Comparison of ENCODE assay signal across 12 cellular contexts in the genomic region with DNA sequence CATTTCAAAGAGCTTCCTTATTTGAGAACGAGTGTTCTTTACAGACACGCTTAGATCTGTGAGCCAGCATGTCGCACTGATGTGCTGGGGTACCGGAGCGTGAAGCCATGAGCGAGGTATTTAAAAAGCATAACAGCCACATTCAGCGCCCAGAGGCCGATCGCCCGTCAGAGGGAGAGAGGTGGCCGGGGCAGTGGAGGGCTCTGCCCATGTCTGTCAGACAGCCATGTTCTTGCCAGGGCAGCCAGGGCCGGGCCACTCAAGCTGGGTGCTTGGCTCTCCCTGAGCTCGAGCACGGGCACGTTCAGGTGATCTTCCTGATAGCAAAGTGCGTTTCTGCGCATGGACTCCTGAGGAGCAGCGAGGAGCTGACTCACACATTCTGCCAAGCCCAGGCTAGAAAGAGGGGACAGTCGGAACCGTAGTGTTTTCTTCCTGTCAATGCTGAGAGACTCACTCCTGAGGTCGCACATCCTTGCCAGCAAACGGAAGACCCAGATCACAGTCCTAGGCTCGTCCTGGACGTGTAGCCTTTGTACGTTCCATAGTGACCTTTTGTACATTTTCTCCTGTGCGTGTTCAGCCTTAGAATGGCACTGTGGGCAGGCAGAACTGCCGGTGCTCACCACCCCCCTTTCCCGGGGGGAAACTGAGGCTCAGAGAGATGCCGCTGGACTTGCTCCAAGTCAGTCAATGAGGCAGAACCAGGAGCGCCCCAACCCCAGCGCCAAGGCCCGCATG.
A peak's percentile ranks its signal among the peaks of the same experiment; 100 is the strongest.
DNase-seq lines count a peak whose midpoint lies in the region; ATAC-seq and TF ChIP-seq lines count a peak whose summit lies in the region.
"Had no signal": no experiment of that assay in that cellular context is flagged by ENCODE, and none has a peak within 500 bp of the region (broad histone marks: within the 10 kb centered on the region; RNA-seq: fewer than 3 reads in every experiment).

No MANE protein-coding gene starts in this region.

- H3K4me3 Mint-ChIP-seq in activated naive CD8-positive, alpha-beta T cell treated with anti-CD3 and anti-CD28 coated beads, Interleukin-2, amount 10 ng/mL, durations not matched to agents 7 days and 5 days, result no peak overlapping the region
- H3K4me3 Mint-ChIP-seq in stimulated activated effector memory CD8-positive, alpha-beta T cell treated with anti-CD3 and anti-CD28 coated beads, Interleukin-12 subunit alpha, Interleukin-12 subunit beta, amount 100 ng/mL, for 72 hours, result no peak overlapping the region
- H3K4me3 Mint-ChIP-seq: effector memory CD8-positive, alpha-beta T cell had no signal

- H3K27me3 Mint-ChIP-seq in activated naive CD8-positive, alpha-beta T cell treated with anti-CD3 and anti-CD28 coated beads, Interleukin-2, amount 10 ng/mL, durations not matched to agents 7 days and 5 days, result no peaks in the 10 kb centered on the region
- H3K27me3 Mint-ChIP-seq: effector memory CD8-positive, alpha-beta T cell had no signal

- H3K9me3 Mint-ChIP-seq in activated naive CD8-positive, alpha-beta T cell treated with anti-CD3 and anti-CD28 coated beads, Interleukin-2, amount 10 ng/mL, durations not matched to agents 7 days and 5 days, result peaks cover 25% of the 10 kb centered on the region
- peaks cover 27% of the 10 kb centered on the region for H3K9me3 Mint-ChIP-seq in stimulated activated effector memory CD8-positive, alpha-beta T cell treated with anti-CD3 and anti-CD28 coated beads, Interleukin-12 subunit alpha, Interleukin-12 subunit beta, amount 100 ng/mL, for 72 hours

- H3K36me3 ChIP-seq in left lung (peaks cover 0 to 17% of the 10 kb centered on the region in 2 donors), smooth muscle cell (ENCODE audit: low read depth) (peaks cover 6% of the 10 kb centered on the region)

- no peak for TF ChIP-seq CTCF in left lung (IDR thresholded peaks at IDR 0.05)
- TF ChIP-seq CTCF in smooth muscle cell (IDR thresholded peaks at IDR 0.05; ENCODE audit: borderline replicate concordance, insufficient read depth, poor library complexity, severe bottlenecking), result no peak

- H3K9ac ChIP-seq in smooth muscle cell (ENCODE audit: low read depth), result peak overlapping the region; percentile 49

- WGBS in smooth muscle cell (ENCODE audit: low lambda C conversion rate), result 73% methylated on average over 32 of the region's 32 CpGs

- peak; percentile 5 for DNase-seq in activated naive CD8-positive, alpha-beta T cell treated with anti-CD3 and anti-CD28 coated beads, Interleukin-2, amount 10 ng/mL, durations not matched to agents 7 days and 5 days
- DNase-seq in left lung, result peak; percentile 26 to 72
- no peak for DNase-seq in smooth muscle cell (lab: John Stamatoyannopoulos, UW; ENCODE audit: unreplicated experiment)
- DNase-seq in GM19240 (ENCODE audit: insufficient read length, low spot score), result no peak
- DNase-seq in NCI-H146 treated with DMSO at 0.1 percent for 48 hours (lab: John Stamatoyannopoulos, UW; ENCODE audit: unreplicated experiment), result no peak
- no peak for DNase-seq in stimulated activated effector memory CD8-positive, alpha-beta T cell treated with anti-CD3 and anti-CD28 coated beads, Interleukin-12 subunit alpha, Interleukin-12 subunit beta, amount 100 ng/mL, for 72 hours (ENCODE audit: low spot score in 2 of 2)
- DNase-seq: Caco-2; effector memory CD8-positive, alpha-beta T cell; mammary epithelial cell; retina had no signal

- H3K79me2 ChIP-seq in smooth muscle cell (ENCODE audit: low read depth), result no peaks in the 10 kb centered on the region

- POLR2A ChIA-PET in activated naive CD8-positive, alpha-beta T cell treated with anti-CD3 and anti-CD28 coated beads, Interleukin-2, amount 10 ng/mL, durations not matched to agents 7 days and 5 days (lab: Charles Lee), result no interaction called here

- H3K4me2 ChIP-seq in smooth muscle cell, result peak overlapping the region; percentile 53

- H3K4me1 ChIP-seq in left lung, result no peaks in the 10 kb centered on the region
- peaks cover 3% of the 10 kb centered on the region for H3K4me1 ChIP-seq in smooth muscle cell (ENCODE audit: low read depth)
- H3K4me1 ChIP-seq: Caco-2 had no signal

- H3K27me3 ChIP-seq in left lung (no peaks in the 10 kb centered on the region), smooth muscle cell (ENCODE audit: low read depth) (no peaks in the 10 kb centered on the region)

- H2AFZ ChIP-seq in smooth muscle cell (ENCODE audit: low read depth), result no peak overlapping the region

- ATAC-seq in GM18867 (IDR thresholded peaks at IDR 0.05; ENCODE audit: unreplicated experiment) (peak; percentile 36), left lung (no peak)
- no peak for ATAC-seq in activated naive CD8-positive, alpha-beta T cell treated with anti-CD3 and anti-CD28 coated beads, Interleukin-2, amount 10 ng/mL, durations not matched to agents 7 days and 5 days (ENCODE audit: low read depth)
- ATAC-seq in stimulated activated effector memory CD8-positive, alpha-beta T cell treated with anti-CD3 and anti-CD28 coated beads, Interleukin-12 subunit alpha, Interleukin-12 subunit beta, amount 100 ng/mL, for 72 hours, result no peak
- ATAC-seq: effector memory CD8-positive, alpha-beta T cell; Panc1 had no signal

- peaks cover 56% of the 10 kb centered on the region for H3K36me3 Mint-ChIP-seq in activated naive CD8-positive, alpha-beta T cell treated with anti-CD3 and anti-CD28 coated beads, Interleukin-2, amount 10 ng/mL, durations not matched to agents 7 days and 5 days
- H3K36me3 Mint-ChIP-seq in stimulated activated effector memory CD8-positive, alpha-beta T cell treated with anti-CD3 and anti-CD28 coated beads, Interleukin-12 subunit alpha, Interleukin-12 subunit beta, amount 100 ng/mL, for 72 hours, result peaks cover 27% of the 10 kb centered on the region

- H3K4me3 ChIP-seq in left lung, result no peak overlapping the region
- no peak overlapping the region for H3K4me3 ChIP-seq in smooth muscle cell

- no peak overlapping the region for H3K27ac Mint-ChIP-seq in activated naive CD8-positive, alpha-beta T cell treated with anti-CD3 and anti-CD28 coated beads, Interleukin-2, amount 10 ng/mL, durations not matched to agents 7 days and 5 days
- no peak overlapping the region for H3K27ac Mint-ChIP-seq in stimulated activated effector memory CD8-positive, alpha-beta T cell treated with anti-CD3 and anti-CD28 coated beads, Interleukin-12 subunit alpha, Interleukin-12 subunit beta, amount 100 ng/mL, for 72 hours
- H3K27ac Mint-ChIP-seq: effector memory CD8-positive, alpha-beta T cell had no signal

- H3K27ac ChIP-seq in left lung (no peak overlapping the region), smooth muscle cell (ENCODE audit: low read depth) (peak overlapping the region; percentile 92)

- no peaks in the 10 kb centered on the region for H4K20me1 ChIP-seq in smooth muscle cell (ENCODE audit: low read depth)

- H3K9me3 ChIP-seq in left lung (peaks cover 0 to 42% of the 10 kb centered on the region in 2 donors), smooth muscle cell (replicated peaks; ENCODE audit: low read depth) (no peaks in the 10 kb centered on the region)
- H3K9me3 ChIP-seq: Caco-2 had no signal

- peaks cover 16% of the 10 kb centered on the region for H3F3A ChIP-seq in smooth muscle cell (ENCODE audit: low read depth)

- H3K4me1 Mint-ChIP-seq in activated naive CD8-positive, alpha-beta T cell treated with anti-CD3 and anti-CD28 coated beads, Interleukin-2, amount 10 ng/mL, durations not matched to agents 7 days and 5 days, result peaks cover 6% of the 10 kb centered on the region
- H3K4me1 Mint-ChIP-seq in stimulated activated effector memory CD8-positive, alpha-beta T cell treated with anti-CD3 and anti-CD28 coated beads, Interleukin-12 subunit alpha, Interleukin-12 subunit beta, amount 100 ng/mL, for 72 hours, result peaks cover 8% of the 10 kb centered on the region

- intact Hi-C loops in left lung (cut with DNase I), result no loop called here

Comparison
In these comparisons a context has a peak if more than half of its experiments do, and no peak if none do; other contexts are left out.
1. DNase-seq: peak in activated naive CD8-positive, alpha-beta T cell treated with anti-CD3 and anti-CD28 coated beads, Interleukin-2, amount 10 ng/mL, durations not matched to agents 7 days and 5 days (single experiment) and left lung (2 of 2); none in smooth muscle cell (single experiment), GM19240 (single experiment), NCI-H146 treated with DMSO at 0.1 percent for 48 hours (single experiment) and stimulated activated effector memory CD8-positive, alpha-beta T cell treated with anti-CD3 and anti-CD28 coated beads, Interleukin-12 subunit alpha, Interleukin-12 subunit beta, amount 100 ng/mL, for 72 hours (0 of 2).